2 cellular contexts compared by ENCODE assay signal in the genomic region with DNA sequence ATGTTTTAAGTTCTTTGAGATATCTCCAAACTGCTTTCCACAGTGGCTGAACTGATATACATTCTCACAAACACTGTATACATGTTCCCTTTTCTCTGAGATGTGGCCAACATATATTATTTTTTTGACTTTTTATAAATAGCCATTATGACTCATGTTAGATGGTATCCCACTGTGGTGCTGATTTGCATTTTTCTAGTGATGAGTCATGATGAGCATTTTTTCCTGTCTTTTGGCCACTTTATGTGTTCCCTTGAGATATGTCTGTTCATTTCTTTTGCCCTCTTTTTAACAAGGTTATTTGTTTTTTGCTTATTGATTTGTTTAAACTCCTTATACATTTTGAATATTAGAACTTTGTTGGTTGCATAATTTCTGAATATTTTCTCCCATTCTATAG.
A peak's percentile ranks its signal among the peaks of the same experiment; 100 is the strongest.
TF ChIP-seq lines count a peak whose summit lies in the region.

No MANE protein-coding gene starts in this region.

TF ChIP-seq in IMR-90, 13 proteins besides CTCF, POLR2A, EP300 and RAD21 (continued from another document):
- peak; percentile 47; the same call in 1 of the 2 replicates for TF ChIP-seq FOS (IDR thresholded peaks at IDR 0.05; ENCODE audit: low read depth, low read length)
- no peak for TF ChIP-seq CHD1 (IDR thresholded peaks at IDR 0.05; ENCODE audit: low read depth, low read length)

TF ChIP-seq in GM12878, 131 proteins besides CTCF, POLR2A, EP300 and RAD21:
- TF ChIP-seq, protein P1, sequence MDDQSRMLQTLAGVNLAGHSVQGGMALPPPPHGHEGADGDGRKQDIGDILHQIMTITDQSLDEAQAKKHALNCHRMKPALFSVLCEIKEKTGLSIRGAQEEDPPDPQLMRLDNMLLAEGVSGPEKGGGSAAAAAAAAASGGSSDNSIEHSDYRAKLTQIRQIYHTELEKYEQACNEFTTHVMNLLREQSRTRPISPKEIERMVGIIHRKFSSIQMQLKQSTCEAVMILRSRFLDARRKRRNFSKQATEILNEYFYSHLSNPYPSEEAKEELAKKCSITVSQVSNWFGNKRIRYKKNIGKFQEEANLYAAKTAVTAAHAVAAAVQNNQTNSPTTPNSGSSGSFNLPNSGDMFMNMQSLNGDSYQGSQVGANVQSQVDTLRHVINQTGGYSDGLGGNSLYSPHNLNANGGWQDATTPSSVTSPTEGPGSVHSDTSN (IDR thresholded peaks at IDR 0.05; ENCODE audit: insufficient replicate concordance, low read depth, low read length): no peak
- no peak for TF ChIP-seq NR2F1 (conservative IDR thresholded peaks at IDR 0.05)
- TF ChIP-seq SRF (IDR thresholded peaks at IDR 0.05; ENCODE audit: low read depth in 2 of 2, low read length in 2 of 2): no peak
- TF ChIP-seq ETV6 (conservative IDR thresholded peaks at IDR 0.05 in 1 of 2, IDR thresholded peaks at IDR 0.05 in 1 of 2; ENCODE audit: borderline replicate concordance in 1 of 2, low read depth in 1 of 2): no peak
- no peak for TF ChIP-seq SP1 (IDR thresholded peaks at IDR 0.05; ENCODE audit: low read depth, low read length)
- TF ChIP-seq SMARCA5 (IDR thresholded peaks at IDR 0.05): no peak
- TF ChIP-seq ZBED1 (IDR thresholded peaks at IDR 0.05; ENCODE audit: borderline replicate concordance): no peak
- no peak for TF ChIP-seq MEF2A (IDR thresholded peaks at IDR 0.05; ENCODE audit: insufficient read depth, low read depth, low read length)
- no peak for TF ChIP-seq ZNF24 (IDR thresholded peaks at IDR 0.05)
- no peak for TF ChIP-seq HCFC1 (IDR thresholded peaks at IDR 0.05; ENCODE audit: low read length)
- no peak for TF ChIP-seq SIN3A (IDR thresholded peaks at IDR 0.05; ENCODE audit: low read depth, low read length)
- no peak for TF ChIP-seq ZNF384 (IDR thresholded peaks at IDR 0.05; ENCODE audit: borderline replicate concordance, low read depth, low read length)
- no peak for TF ChIP-seq POLR2AphosphoS2 (IDR thresholded peaks at IDR 0.05; ENCODE audit: low read depth, low read length)
- no peak for TF ChIP-seq MXI1 (IDR thresholded peaks at IDR 0.05; ENCODE audit: low read depth, low read length)
- TF ChIP-seq, protein P2, sequence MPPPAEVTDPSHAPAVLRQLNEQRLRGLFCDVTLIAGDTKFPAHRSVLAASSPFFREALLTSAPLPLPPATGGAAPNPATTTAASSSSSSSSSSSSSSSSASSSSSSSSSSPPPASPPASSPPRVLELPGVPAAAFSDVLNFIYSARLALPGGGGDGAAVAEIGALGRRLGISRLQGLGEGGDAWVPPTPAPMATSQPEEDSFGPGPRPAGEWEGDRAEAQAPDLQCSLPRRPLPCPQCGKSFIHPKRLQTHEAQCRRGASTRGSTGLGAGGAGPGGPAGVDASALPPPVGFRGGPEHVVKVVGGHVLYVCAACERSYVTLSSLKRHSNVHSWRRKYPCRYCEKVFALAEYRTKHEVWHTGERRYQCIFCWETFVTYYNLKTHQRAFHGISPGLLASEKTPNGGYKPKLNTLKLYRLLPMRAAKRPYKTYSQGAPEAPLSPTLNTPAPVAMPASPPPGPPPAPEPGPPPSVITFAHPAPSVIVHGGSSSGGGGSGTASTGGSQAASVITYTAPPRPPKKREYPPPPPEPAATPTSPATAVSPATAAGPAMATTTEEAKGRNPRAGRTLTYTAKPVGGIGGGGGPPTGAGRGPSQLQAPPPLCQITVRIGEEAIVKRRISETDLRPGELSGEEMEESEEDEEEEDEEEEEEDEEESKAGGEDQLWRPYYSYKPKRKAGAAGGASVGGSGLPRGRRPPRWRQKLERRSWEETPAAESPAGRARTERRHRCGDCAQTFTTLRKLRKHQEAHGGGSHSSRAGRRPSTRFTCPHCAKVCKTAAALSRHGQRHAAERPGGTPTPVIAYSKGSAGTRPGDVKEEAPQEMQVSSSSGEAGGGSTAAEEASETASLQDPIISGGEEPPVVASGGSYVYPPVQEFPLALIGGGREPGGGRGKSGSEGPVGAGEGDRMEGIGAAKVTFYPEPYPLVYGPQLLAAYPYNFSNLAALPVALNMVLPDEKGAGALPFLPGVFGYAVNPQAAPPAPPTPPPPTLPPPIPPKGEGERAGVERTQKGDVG (CRISPR knock-in tag; IDR thresholded peaks at IDR 0.05): no peak
- TF ChIP-seq SPI1 (IDR thresholded peaks at IDR 0.05; ENCODE audit: borderline replicate concordance, insufficient read depth, low read depth, low read length): no peak
- no peak for TF ChIP-seq SUZ12 (IDR thresholded peaks at IDR 0.05; ENCODE audit: unreplicated experiment)
- TF ChIP-seq, protein P3, sequence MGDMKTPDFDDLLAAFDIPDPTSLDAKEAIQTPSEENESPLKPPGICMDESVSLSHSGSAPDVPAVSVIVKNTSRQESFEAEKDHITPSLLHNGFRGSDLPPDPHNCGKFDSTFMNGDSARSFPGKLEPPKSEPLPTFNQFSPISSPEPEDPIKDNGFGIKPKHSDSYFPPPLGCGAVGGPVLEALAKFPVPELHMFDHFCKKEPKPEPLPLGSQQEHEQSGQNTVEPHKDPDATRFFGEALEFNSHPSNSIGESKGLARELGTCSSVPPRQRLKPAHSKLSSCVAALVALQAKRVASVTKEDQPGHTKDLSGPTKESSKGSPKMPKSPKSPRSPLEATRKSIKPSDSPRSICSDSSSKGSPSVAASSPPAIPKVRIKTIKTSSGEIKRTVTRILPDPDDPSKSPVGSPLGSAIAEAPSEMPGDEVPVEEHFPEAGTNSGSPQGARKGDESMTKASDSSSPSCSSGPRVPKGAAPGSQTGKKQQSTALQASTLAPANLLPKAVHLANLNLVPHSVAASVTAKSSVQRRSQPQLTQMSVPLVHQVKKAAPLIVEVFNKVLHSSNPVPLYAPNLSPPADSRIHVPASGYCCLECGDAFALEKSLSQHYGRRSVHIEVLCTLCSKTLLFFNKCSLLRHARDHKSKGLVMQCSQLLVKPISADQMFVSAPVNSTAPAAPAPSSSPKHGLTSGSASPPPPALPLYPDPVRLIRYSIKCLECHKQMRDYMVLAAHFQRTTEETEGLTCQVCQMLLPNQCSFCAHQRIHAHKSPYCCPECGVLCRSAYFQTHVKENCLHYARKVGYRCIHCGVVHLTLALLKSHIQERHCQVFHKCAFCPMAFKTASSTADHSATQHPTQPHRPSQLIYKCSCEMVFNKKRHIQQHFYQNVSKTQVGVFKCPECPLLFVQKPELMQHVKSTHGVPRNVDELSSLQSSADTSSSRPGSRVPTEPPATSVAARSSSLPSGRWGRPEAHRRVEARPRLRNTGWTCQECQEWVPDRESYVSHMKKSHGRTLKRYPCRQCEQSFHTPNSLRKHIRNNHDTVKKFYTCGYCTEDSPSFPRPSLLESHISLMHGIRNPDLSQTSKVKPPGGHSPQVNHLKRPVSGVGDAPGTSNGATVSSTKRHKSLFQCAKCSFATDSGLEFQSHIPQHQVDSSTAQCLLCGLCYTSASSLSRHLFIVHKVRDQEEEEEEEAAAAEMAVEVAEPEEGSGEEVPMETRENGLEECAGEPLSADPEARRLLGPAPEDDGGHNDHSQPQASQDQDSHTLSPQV (IDR thresholded peaks at IDR 0.05): no peak
- TF ChIP-seq, protein P4, sequence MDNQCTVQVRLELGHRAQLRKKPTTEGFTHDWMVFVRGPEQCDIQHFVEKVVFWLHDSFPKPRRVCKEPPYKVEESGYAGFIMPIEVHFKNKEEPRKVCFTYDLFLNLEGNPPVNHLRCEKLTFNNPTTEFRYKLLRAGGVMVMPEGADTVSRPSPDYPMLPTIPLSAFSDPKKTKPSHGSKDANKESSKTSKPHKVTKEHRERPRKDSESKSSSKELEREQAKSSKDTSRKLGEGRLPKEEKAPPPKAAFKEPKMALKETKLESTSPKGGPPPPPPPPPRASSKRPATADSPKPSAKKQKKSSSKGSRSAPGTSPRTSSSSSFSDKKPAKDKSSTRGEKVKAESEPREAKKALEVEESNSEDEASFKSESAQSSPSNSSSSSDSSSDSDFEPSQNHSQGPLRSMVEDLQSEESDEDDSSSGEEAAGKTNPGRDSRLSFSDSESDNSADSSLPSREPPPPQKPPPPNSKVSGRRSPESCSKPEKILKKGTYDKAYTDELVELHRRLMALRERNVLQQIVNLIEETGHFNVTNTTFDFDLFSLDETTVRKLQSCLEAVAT (IDR thresholded peaks at IDR 0.05): no peak
